Comparison of ENCODE assay signal across 9 cellular contexts in genomic region chr19:13160557-13160956, GRCh38. TPM values are rescaled to one million over a fixed set of nuclear protein-coding genes. Genes with fewer than 3 reads are reported as not detected.
DNase-seq lines count a peak whose midpoint lies in the region; ATAC-seq and TF ChIP-seq lines count a peak whose summit lies in the region.
"Had no signal": no experiment of that assay in that cellular context is flagged by ENCODE, and none has a peak within 500 bp of the region (broad histone marks: within the 10 kb centered on the region; RNA-seq: fewer than 3 reads in every experiment).

No MANE protein-coding gene starts in this region.

- peaks cover 59% of the 10 kb centered on the region for H3K4me1 Mint-ChIP-seq in activated CD4-positive, alpha-beta T cell treated with anti-CD3 and anti-CD28 coated beads, Interleukin-2, amount 10 ng/mL, durations not matched to agents 24 days and 14 days
- peaks cover 63% of the 10 kb centered on the region for H3K4me1 Mint-ChIP-seq in activated CD4-positive, alpha-beta T cell treated with anti-CD3 and anti-CD28 coated beads for 36 hours

- H3K27me3 ChIP-seq in PC-9 (ENCODE audit: insufficient read depth, low read depth), result no peaks in the 10 kb centered on the region
- no peaks in the 10 kb centered on the region for H3K27me3 ChIP-seq in effector memory CD4-positive, alpha-beta T cell (replicated peaks; ENCODE audit: control insufficient read depth, insufficient read depth, low read length, poor library complexity, severe bottlenecking)
- H3K27me3 ChIP-seq in trophoblast cell (ENCODE audit: insufficient read depth, low read length), result no peaks in the 10 kb centered on the region
- H3K27me3 ChIP-seq in A673 (replicated peaks; ENCODE audit: insufficient read depth, low read depth, low read length, poor library complexity), result no peaks in the 10 kb centered on the region
- H3K27me3 ChIP-seq: heart right ventricle had no signal

- H3K9me2 ChIP-seq in PC-9 (ENCODE audit: insufficient read depth), result no peaks in the 10 kb centered on the region

- no peaks in the 10 kb centered on the region for H3K9me3 ChIP-seq in PC-9 (ENCODE audit: insufficient read depth, low read depth)
- H3K9me3 ChIP-seq in effector memory CD4-positive, alpha-beta T cell (ENCODE audit: control insufficient read depth, low read length), result no peaks in the 10 kb centered on the region
- H3K9me3 ChIP-seq in trophoblast cell (ENCODE audit: insufficient read depth, low read depth, low read length), result no peaks in the 10 kb centered on the region
- no peaks in the 10 kb centered on the region for H3K9me3 ChIP-seq in A673 (ENCODE audit: low read depth, low read length, poor library complexity, severe bottlenecking)
- H3K9me3 ChIP-seq: heart right ventricle had no signal

- H3K14ac ChIP-seq in trophoblast cell (ENCODE audit: low read length), result no peak overlapping the region

- no peaks in the 10 kb centered on the region for H3K27me3 Mint-ChIP-seq in activated CD4-positive, alpha-beta T cell treated with anti-CD3 and anti-CD28 coated beads, Interleukin-2, amount 10 ng/mL, durations not matched to agents 24 days and 14 days
- H3K27me3 Mint-ChIP-seq in activated CD4-positive, alpha-beta T cell treated with anti-CD3 and anti-CD28 coated beads for 36 hours, result no peaks in the 10 kb centered on the region

- H3K4me3 ChIP-seq in PC-9 (no peak overlapping the region), trophoblast cell (ENCODE audit: low read depth, low read length) (no peak overlapping the region), A673 (ENCODE audit: low read depth, low read length, poor library complexity, severe bottlenecking) (no peak overlapping the region)
- H3K4me3 ChIP-seq in effector memory CD4-positive, alpha-beta T cell (ENCODE audit: insufficient read depth, low read depth, low read length, poor library complexity, severe bottlenecking), result no peak overlapping the region
- H3K4me3 ChIP-seq: heart right ventricle had no signal

- H3K79me2 ChIP-seq in PC-9 (ENCODE audit: low read depth) (peaks cover 31% of the 10 kb centered on the region), trophoblast cell (ENCODE audit: control insufficient read depth, insufficient read depth, low read length, poor library complexity) (peaks cover 13% of the 10 kb centered on the region)

- peaks cover 38% of the 10 kb centered on the region for H3K79me1 ChIP-seq in trophoblast cell (ENCODE audit: low read length)

- H2AFZ ChIP-seq in PC-9, result no peak overlapping the region
- no peak overlapping the region for H2AFZ ChIP-seq in trophoblast cell (ENCODE audit: insufficient read depth, low read length, poor library complexity)

- peak overlapping the region; percentile 72 for H3K27ac Mint-ChIP-seq in activated CD4-positive, alpha-beta T cell treated with anti-CD3 and anti-CD28 coated beads, Interleukin-2, amount 10 ng/mL, durations not matched to agents 24 days and 14 days
- no peak overlapping the region for H3K27ac Mint-ChIP-seq in activated CD4-positive, alpha-beta T cell treated with anti-CD3 and anti-CD28 coated beads for 36 hours

- H2BK120ac ChIP-seq in trophoblast cell (ENCODE audit: insufficient read depth, low read length, poor library complexity), result no peak overlapping the region

- no CpG with 5 or more reads among the region's 1 CpG for WGBS in trophoblast cell (ENCODE audit: extremely low coverage, insufficient coverage, insufficient read length)

- TF ChIP-seq CTCF in PC-9 (conservative IDR thresholded peaks at IDR 0.05), result no peak
- no peak for TF ChIP-seq CTCF in A673 (conservative IDR thresholded peaks at IDR 0.05; ENCODE audit: low read depth, low read length)

- H2AK5ac ChIP-seq in trophoblast cell (ENCODE audit: low read length), result peak overlapping the region; percentile 35

- intact Hi-C loops in activated CD4-positive, alpha-beta T cell treated with anti-CD3 and anti-CD28 coated beads, Interleukin-2, amount 10 ng/mL, durations not matched to agents 24 days and 14 days (cut with micrococcal nuclease), result no loop called here
- intact Hi-C loops in activated CD4-positive, alpha-beta T cell treated with anti-CD3 and anti-CD28 coated beads for 36 hours (cut with DNase I, micrococcal nuclease), result loop anchor here in 1 of 2 experiments (5.0 kb wide), 1 partner anchor 932 kb away; the partner anchor contains the start of gene SAMD1
- intact Hi-C loops in PC-9 (cut with micrococcal nuclease; ENCODE audit: unreplicated experiment) (loop anchor here (5.0 kb wide), 1 partner anchor 373 kb away; no protein-coding TSS in a partner anchor), A673 (cut with micrococcal nuclease; ENCODE audit: unreplicated experiment) (loop anchor here (10.0 kb wide), 1 partner anchor 684 kb away; no protein-coding TSS in a partner anchor)

- H3K4me3 Mint-ChIP-seq in activated CD4-positive, alpha-beta T cell treated with anti-CD3 and anti-CD28 coated beads, Interleukin-2, amount 10 ng/mL, durations not matched to agents 24 days and 14 days, result peak overlapping the region; percentile 45
- no peak overlapping the region for H3K4me3 Mint-ChIP-seq in activated CD4-positive, alpha-beta T cell treated with anti-CD3 and anti-CD28 coated beads for 36 hours

- H3K27ac ChIP-seq in PC-9 (peak overlapping the region; percentile 99), trophoblast cell (ENCODE audit: low read depth, low read length) (no peak overlapping the region), A673 (ENCODE audit: low read depth, low read length, poor library complexity, severe bottlenecking) (no peak overlapping the region)
- H3K27ac ChIP-seq in effector memory CD4-positive, alpha-beta T cell (ENCODE audit: insufficient read depth, low read length, poor library complexity, severe bottlenecking), result peak overlapping the region; percentile 88

- no peak overlapping the region for H3K4ac ChIP-seq in trophoblast cell (ENCODE audit: low read depth, low read length)

- ATAC-seq in activated CD4-positive, alpha-beta T cell treated with anti-CD3 and anti-CD28 coated beads for 36 hours, result no peak
- ATAC-seq: heart right ventricle had no signal

- H3K23ac ChIP-seq in trophoblast cell (ENCODE audit: low read length), result no peak overlapping the region

- no TSS peak for BruUV-seq in PC-9 (replicated peaks; lab: Mats Ljungman, UMichigan)
- BruUV-seq in A673 (replicated peaks; lab: Mats Ljungman, UMichigan), result no TSS peak

- H3F3A ChIP-seq in PC-9 (ENCODE audit: insufficient read depth, low read depth), result peaks cover 67% of the 10 kb centered on the region

- no peak overlapping the region for H3K9ac ChIP-seq in trophoblast cell (ENCODE audit: low read length)

- CTCF ChIA-PET in activated CD4-positive, alpha-beta T cell treated with anti-CD3 and anti-CD28 coated beads for 36 hours (lab: Charles Lee), result interaction anchor here (1.0 to 1.1 kb wide), 2 partner anchors 9 to 56 kb away, joined by 3 read pairs; no protein-coding TSS in a partner anchor
- CTCF ChIA-PET in PC-9 (lab: Charles Lee), result interaction anchor here (0.8 kb wide), 1 partner anchor 9 kb away, joined by 3 read pairs; no protein-coding TSS in a partner anchor
- CTCF ChIA-PET in A673 (lab: Charles Lee), result interaction anchor here (1.0 kb wide), 1 partner anchor 195 kb away, joined by 3 read pairs; no protein-coding TSS in a partner anchor

- H3K36me3 ChIP-seq in PC-9 (ENCODE audit: low read depth) (no peaks in the 10 kb centered on the region), trophoblast cell (ENCODE audit: control insufficient read depth in 1 of 2, insufficient read depth in 2 of 2, low read length in 2 of 2) (no peaks in the 10 kb centered on the region), A673 (ENCODE audit: insufficient read depth, low read length, poor library complexity, severe bottlenecking) (no peaks in the 10 kb centered on the region)
- H3K36me3 ChIP-seq in effector memory CD4-positive, alpha-beta T cell (ENCODE audit: control insufficient read depth, insufficient read depth, low read length), result no peaks in the 10 kb centered on the region
- H3K36me3 ChIP-seq: heart right ventricle had no signal

- peaks cover 56% of the 10 kb centered on the region for H3K4me1 ChIP-seq in PC-9 (replicated peaks; ENCODE audit: insufficient read depth)
- H3K4me1 ChIP-seq in effector memory CD4-positive, alpha-beta T cell (ENCODE audit: control insufficient read depth, insufficient read depth, low read length, poor library complexity, severe bottlenecking), result peaks cover 68% of the 10 kb centered on the region
- H3K4me1 ChIP-seq in trophoblast cell (ENCODE audit: control insufficient read depth in 1 of 2, insufficient read depth in 2 of 2, low read length in 2 of 2), result peaks cover 26 to 34% of the 10 kb centered on the region in 2 experiments
- H3K4me1 ChIP-seq in A673 (ENCODE audit: insufficient read depth, low read length, poor library complexity, severe bottlenecking), result peaks cover 41% of the 10 kb centered on the region

- no peak overlapping the region for H3K18ac ChIP-seq in trophoblast cell (ENCODE audit: low read length)

- H2BK5ac ChIP-seq in trophoblast cell (ENCODE audit: low read depth, low read length, poor library complexity), result no peak overlapping the region

- H3K4me2 ChIP-seq in PC-9 (peak overlapping the region; percentile 85), trophoblast cell (ENCODE audit: low read length) (no peak overlapping the region)

- peaks cover 7% of the 10 kb centered on the region for H3K36me3 Mint-ChIP-seq in activated CD4-positive, alpha-beta T cell treated with anti-CD3 and anti-CD28 coated beads, Interleukin-2, amount 10 ng/mL, durations not matched to agents 24 days and 14 days (ENCODE audit: low read depth)
- no peaks in the 10 kb centered on the region for H3K36me3 Mint-ChIP-seq in activated CD4-positive, alpha-beta T cell treated with anti-CD3 and anti-CD28 coated beads for 36 hours (ENCODE audit: low read depth)

- no peak overlapping the region for H4K12ac ChIP-seq in trophoblast cell (ENCODE audit: low read depth, low read length)

- no peak overlapping the region for H4K8ac ChIP-seq in trophoblast cell (ENCODE audit: low read depth, low read length)

- no peak for DNase-seq in activated CD4-positive, alpha-beta T cell treated with anti-CD3 and anti-CD28 coated beads, Interleukin-2, amount 10 ng/mL, durations not matched to agents 24 days and 14 days
- DNase-seq in activated CD4-positive, alpha-beta T cell treated with anti-CD3 and anti-CD28 coated beads for 36 hours, result no peak
- DNase-seq in PC-9 (peak; percentile 43 to 83), trophoblast cell (peak in 1 of 2 donors; percentile 48), Ammon's horn (ENCODE audit: low spot score) (no peak), A673 (ENCODE audit: low spot score) (no peak), HuH-7.5 (ENCODE audit: low spot score) (no peak)
- no peak for DNase-seq in effector memory CD4-positive, alpha-beta T cell
- DNase-seq: heart right ventricle had no signal

- H4K91ac ChIP-seq in trophoblast cell (ENCODE audit: low read depth, low read length), result no peak overlapping the region

- no peaks in the 10 kb centered on the region for H3K9me3 Mint-ChIP-seq in activated CD4-positive, alpha-beta T cell treated with anti-CD3 and anti-CD28 coated beads, Interleukin-2, amount 10 ng/mL, durations not matched to agents 24 days and 14 days
- no peaks in the 10 kb centered on the region for H3K9me3 Mint-ChIP-seq in activated CD4-positive, alpha-beta T cell treated with anti-CD3 and anti-CD28 coated beads for 36 hours (ENCODE audit: low read depth)

- H4K20me1 ChIP-seq in PC-9 (ENCODE audit: insufficient read depth), result no peaks in the 10 kb centered on the region

- POLR2A ChIA-PET in activated CD4-positive, alpha-beta T cell treated with anti-CD3 and anti-CD28 coated beads for 36 hours (lab: Charles Lee), result interaction anchor here (0.6 kb wide), 1 partner anchor 17 kb away, joined by 4 read pairs; no protein-coding TSS in a partner anchor
- POLR2A ChIA-PET in PC-9 (lab: Charles Lee; ENCODE audit: unreplicated experiment), result interaction anchor here (0.6 kb wide), 1 partner anchor 88 kb away, joined by 4 read pairs; no protein-coding TSS in a partner anchor
- POLR2A ChIA-PET in A673 (lab: Charles Lee; ENCODE audit: low non-redundant PET), result no interaction called here

- no peak overlapping the region for H2BK12ac ChIP-seq in trophoblast cell (ENCODE audit: low read length)

RNA-seq across cellular contexts. Expression of gene IER2, which starts 10.3 kb away (rescaled TPM):
- 161 TPM in 2 replicates for total RNA-seq in activated CD4-positive, alpha-beta T cell treated with anti-CD3 and anti-CD28 coated beads, Interleukin-2, amount 10 ng/mL, durations not matched to agents 24 days and 14 days
- 100 to 1,000 TPM; 109 to 118 TPM for total RNA-seq in activated CD4-positive, alpha-beta T cell treated with anti-CD3 and anti-CD28 coated beads for 36 hours
- total RNA-seq in PC-9 (2021) (72.7 and 95.5 TPM in 2 replicates), A673 (2021) (148 and 164 TPM in 2 replicates)
- 139 and 150 TPM in 2 replicates for polyA plus RNA-seq in trophoblast cell (2013)

RNA-seq across cellular contexts. Expression of gene STX10, which starts 10.4 kb away (rescaled TPM):
- 66.2 and 73.5 TPM in 2 replicates for total RNA-seq in activated CD4-positive, alpha-beta T cell treated with anti-CD3 and anti-CD28 coated beads, Interleukin-2, amount 10 ng/mL, durations not matched to agents 24 days and 14 days
- total RNA-seq in activated CD4-positive, alpha-beta T cell treated with anti-CD3 and anti-CD28 coated beads for 36 hours, result 10 to 100 TPM; 64.8 to 71.4 TPM
- 86.2 and 89.6 TPM in 2 replicates for total RNA-seq in PC-9 (2021)
- polyA plus RNA-seq in trophoblast cell (2013), result 45.9 and 47.7 TPM in 2 replicates
- 63.3 and 69.5 TPM in 2 replicates for total RNA-seq in A673 (2021)

RNA-seq across cellular contexts. Expression of gene NACC1, which starts 42.5 kb away (rescaled TPM):
- 118 and 121 TPM in 2 replicates for total RNA-seq in activated CD4-positive, alpha-beta T cell treated with anti-CD3 and anti-CD28 coated beads, Interleukin-2, amount 10 ng/mL, durations not matched to agents 24 days and 14 days
- total RNA-seq in activated CD4-positive, alpha-beta T cell treated with anti-CD3 and anti-CD28 coated beads for 36 hours, result 10 to 100 TPM; 77.5 to 84.5 TPM
- total RNA-seq in PC-9 (2021) (101 and 133 TPM in 2 replicates), A673 (2021) (119 and 126 TPM in 2 replicates)
- 149 and 154 TPM in 2 replicates for polyA plus RNA-seq in trophoblast cell (2013)

RNA-seq across cellular contexts. Expression of gene TRMT1, which starts 44.0 kb away (rescaled TPM):
- total RNA-seq in activated CD4-positive, alpha-beta T cell treated with anti-CD3 and anti-CD28 coated beads, Interleukin-2, amount 10 ng/mL, durations not matched to agents 24 days and 14 days, result 153 and 155 TPM in 2 replicates
- total RNA-seq in activated CD4-positive, alpha-beta T cell treated with anti-CD3 and anti-CD28 coated beads for 36 hours, result 10 to 100 TPM; 73.0 to 96.1 TPM
- total RNA-seq in PC-9 (2021) (44.1 and 51.1 TPM in 2 replicates), A673 (2021) (85.7 and 109 TPM in 2 replicates)
- 26.6 and 28.8 TPM in 2 replicates for polyA plus RNA-seq in trophoblast cell (2013)

RNA-seq across cellular contexts. Expression of gene LYL1, which starts 57.9 kb away (rescaled TPM):
- 2.1 and 2.4 TPM in 2 replicates for total RNA-seq in activated CD4-positive, alpha-beta T cell treated with anti-CD3 and anti-CD28 coated beads, Interleukin-2, amount 10 ng/mL, durations not matched to agents 24 days and 14 days
- total RNA-seq in activated CD4-positive, alpha-beta T cell treated with anti-CD3 and anti-CD28 coated beads for 36 hours, result 1 to 10 TPM; 2.0 to 2.5 TPM
- total RNA-seq in PC-9 (2021) (0.24 TPM in 1 of 2 replicates, not detected in the other), A673 (2021) (not detected in 2 replicates)
- 0.10 and 0.16 TPM in 2 replicates for polyA plus RNA-seq in trophoblast cell (2013)

Comparison
In these comparisons a context has a peak if more than half of its experiments do, and no peak if none do; other contexts are left out.
1. DNase-seq: peak in PC-9 (2 of 2); none in activated CD4-positive, alpha-beta T cell treated with anti-CD3 and anti-CD28 coated beads, Interleukin-2, amount 10 ng/mL, durations not matched to agents 24 days and 14 days (single experiment), activated CD4-positive, alpha-beta T cell treated with anti-CD3 and anti-CD28 coated beads for 36 hours (single experiment), effector memory CD4-positive, alpha-beta T cell (0 of 3), Ammon's horn (single experiment), A673 (single experiment) and HuH-7.5 (single experiment).
2. H3K27ac ChIP-seq: peak in PC-9 (single experiment) and effector memory CD4-positive, alpha-beta T cell (single experiment); none in trophoblast cell (single experiment) and A673 (single experiment).